In genomic region chr6:1027109-1027794, GRCh38 we compare ENCODE assay signal across 16 cellular contexts.
DNase-seq lines count a peak whose midpoint lies in the region; ATAC-seq, FAIRE-seq and TF ChIP-seq lines count a peak whose summit lies in the region.
"Had no signal": no experiment of that assay in that cellular context is flagged by ENCODE, and none has a peak within 500 bp of the region (broad histone marks: within the 10 kb centered on the region; RNA-seq: fewer than 3 reads in every experiment).

No MANE protein-coding gene starts in this region.

- in situ Hi-C loops in HepG2 (cut with HindIII; ENCODE audit: extremely low pct_ligation_motif_present, low pct_unique_long_range_greater_than_20kb) = no loop called here

- no peaks in the 10 kb centered on the region for H3K36me3 Mint-ChIP-seq in activated T-helper 2 cell treated with anti-CD3 and anti-CD28 coated beads, Interferon-gamma antibody, Interleukin-2, Interleukin-4, amounts not matched to agents 10 μg/mL and 5 μg/mL and 100 μg/mL, durations not matched to agents 14 hours and 24 hours and 36 hours (ENCODE audit: low read depth)
- H3K36me3 Mint-ChIP-seq in activated CD4-positive, alpha-beta memory T cell treated with anti-CD3 and anti-CD28 coated beads for 36 hours = no peaks in the 10 kb centered on the region
- H3K36me3 Mint-ChIP-seq: brain had no signal

- POLR2A ChIA-PET in HepG2 (lab: Yijun Ruan, JAX) (no interaction called here), RWPE1 (lab: Yijun Ruan, JAX; ENCODE audit: low non-redundant PET) (no interaction called here)
- POLR2A ChIA-PET in activated CD4-positive, alpha-beta memory T cell treated with anti-CD3 and anti-CD28 coated beads for 36 hours (lab: Charles Lee) = no interaction called here

- CTCF ChIA-PET in HepG2 (lab: Yijun Ruan, JAX; ENCODE audit: low intra/inter-chr PET ratio, low total read pairs) = no interaction called here
- CTCF ChIA-PET in RWPE1 (lab: Yijun Ruan, JAX) = no interaction called here
- CTCF ChIA-PET in activated CD4-positive, alpha-beta memory T cell treated with anti-CD3 and anti-CD28 coated beads for 36 hours (lab: Charles Lee) = no interaction called here

- H3K27me3 Mint-ChIP-seq in activated T-helper 2 cell treated with anti-CD3 and anti-CD28 coated beads, Interferon-gamma antibody, Interleukin-2, Interleukin-4, amounts not matched to agents 10 μg/mL and 5 μg/mL and 100 μg/mL, durations not matched to agents 14 hours and 24 hours and 36 hours (ENCODE audit: low read depth) = peaks cover 7% of the 10 kb centered on the region
- peaks cover 11% of the 10 kb centered on the region for H3K27me3 Mint-ChIP-seq in activated CD4-positive, alpha-beta memory T cell treated with anti-CD3 and anti-CD28 coated beads for 36 hours

- BruUV-seq in HepG2 (replicated peaks; lab: Mats Ljungman, UMichigan) = no TSS peak

- WGBS in HepG2 (ENCODE audit: low lambda C conversion rate) = 69% methylated on average over 9 of the region's 9 CpGs
- 36% methylated on average over 6 of the region's 9 CpGs for WGBS in right lobe of liver (ENCODE audit: insufficient coverage, low coverage, low lambda C conversion rate, missing lambda C conversion rate)

- no peak for TF ChIP-seq CTCF in HepG2 (CRISPR knock-in tag; IDR thresholded peaks at IDR 0.05)
- TF ChIP-seq CTCF in right lobe of liver (IDR thresholded peaks at IDR 0.05) = no peak
- TF ChIP-seq CTCF in RWPE1 (conservative IDR thresholded peaks at IDR 0.05; ENCODE audit: low read depth) = no peak
- no peak for TF ChIP-seq CTCF in fibroblast of villous mesenchyme (IDR thresholded peaks at IDR 0.05; ENCODE audit: insufficient read depth, low read depth, low read length)

- H3K9me3 ChIP-seq in HepG2 (ENCODE audit: low read length) (no peaks in the 10 kb centered on the region), right lobe of liver (no peaks in the 10 kb centered on the region)

- no peak for FAIRE-seq in HepG2 (lab: Jason Lieb, UNC)
- FAIRE-seq: G401.6 had no signal

- H3K27ac Mint-ChIP-seq in activated T-helper 2 cell treated with anti-CD3 and anti-CD28 coated beads, Interferon-gamma antibody, Interleukin-2, Interleukin-4, amounts not matched to agents 10 μg/mL and 5 μg/mL and 100 μg/mL, durations not matched to agents 14 hours and 24 hours and 36 hours = no peak overlapping the region
- no peak overlapping the region for H3K27ac Mint-ChIP-seq in activated CD4-positive, alpha-beta memory T cell treated with anti-CD3 and anti-CD28 coated beads for 36 hours
- H3K27ac Mint-ChIP-seq: brain; effector memory CD8-positive, alpha-beta T cell had no signal

- H3K36me3 ChIP-seq in HepG2 (replicated peaks in 1 of 2; ENCODE audit: control insufficient read depth in 1 of 2, insufficient read depth in 2 of 2, low read length in 2 of 2) = no peaks in the 10 kb centered on the region
- H3K36me3 ChIP-seq in right lobe of liver = no peaks in the 10 kb centered on the region
- H3K36me3 ChIP-seq: tibial artery had no signal

- no peak overlapping the region for H2AFZ ChIP-seq in HepG2 (ENCODE audit: low read length)

- DNase-seq in HepG2 (ENCODE audit: low spot score) = no peak
- no peak for DNase-seq in right lobe of liver
- peak; percentile 78 for DNase-seq in RWPE1 (ENCODE audit: low spot score)
- DNase-seq in fibroblast of villous mesenchyme (ENCODE audit: low read depth) = peak; percentile 57
- DNase-seq in COLO668 (lab: John Stamatoyannopoulos, UW; ENCODE audit: unreplicated experiment) = no peak
- DNase-seq in activated T-helper 2 cell treated with anti-CD3 and anti-CD28 coated beads, Interferon-gamma antibody, Interleukin-2, Interleukin-4, amounts not matched to agents 10 μg/mL and 5 μg/mL and 100 μg/mL, durations not matched to agents 14 hours and 24 hours and 36 hours (ENCODE audit: low spot score) = no peak
- no peak for DNase-seq in activated CD4-positive, alpha-beta memory T cell treated with anti-CD3 and anti-CD28 coated beads for 36 hours
- DNase-seq in retina = no peak
- DNase-seq: activated CD4-positive, alpha-beta T cell treated with anti-CD3 and anti-CD28 coated beads, Interleukin-2, amount 50 U/mL, for 4 hours; effector memory CD8-positive, alpha-beta T cell; stimulated activated CD4-positive, alpha-beta T cell treated with anti-CD3 and anti-CD28 coated beads, Interleukin-12 subunit alpha, Interleukin-12 subunit beta, amount 100 ng/mL, for 4 hours; T-helper 9 cell; tibial artery had no signal

- H3K79me2 ChIP-seq in HepG2 (ENCODE audit: insufficient read depth, low read length) = no peaks in the 10 kb centered on the region

- no peaks in the 10 kb centered on the region for H3K9me3 Mint-ChIP-seq in activated T-helper 2 cell treated with anti-CD3 and anti-CD28 coated beads, Interferon-gamma antibody, Interleukin-2, Interleukin-4, amounts not matched to agents 10 μg/mL and 5 μg/mL and 100 μg/mL, durations not matched to agents 14 hours and 24 hours and 36 hours
- no peaks in the 10 kb centered on the region for H3K9me3 Mint-ChIP-seq in activated CD4-positive, alpha-beta memory T cell treated with anti-CD3 and anti-CD28 coated beads for 36 hours
- H3K9me3 Mint-ChIP-seq: effector memory CD8-positive, alpha-beta T cell had no signal

- intact Hi-C loops in HepG2 (cut with micrococcal nuclease; ENCODE audit: unreplicated experiment) (no loop called here), right lobe of liver (cut with DNase I) (no loop called here)
- intact Hi-C loops in activated T-helper 2 cell treated with anti-CD3 and anti-CD28 coated beads, Interferon-gamma antibody, Interleukin-2, Interleukin-4, amounts not matched to agents 10 μg/mL and 5 μg/mL and 100 μg/mL, durations not matched to agents 14 hours and 24 hours and 36 hours (cut with micrococcal nuclease) = no loop called here
- intact Hi-C loops in activated CD4-positive, alpha-beta memory T cell treated with anti-CD3 and anti-CD28 coated beads for 36 hours (cut with micrococcal nuclease) = no loop called here

- TF ChIP-seq RAD21 in HepG2 (CRISPR knock-in tag; IDR thresholded peaks at IDR 0.05) = no peak

- H3K4me3 Mint-ChIP-seq in activated T-helper 2 cell treated with anti-CD3 and anti-CD28 coated beads, Interferon-gamma antibody, Interleukin-2, Interleukin-4, amounts not matched to agents 10 μg/mL and 5 μg/mL and 100 μg/mL, durations not matched to agents 14 hours and 24 hours and 36 hours (ENCODE audit: low read depth) = no peak overlapping the region
- no peak overlapping the region for H3K4me3 Mint-ChIP-seq in activated CD4-positive, alpha-beta memory T cell treated with anti-CD3 and anti-CD28 coated beads for 36 hours
- H3K4me3 Mint-ChIP-seq: brain; effector memory CD8-positive, alpha-beta T cell had no signal

- H3K27ac ChIP-seq in HepG2 (ENCODE audit: extremely low read length, insufficient read depth, low read length) (no peak overlapping the region), right lobe of liver (no peak overlapping the region), RWPE1 (peak overlapping the region; percentile 75)
- H3K27ac ChIP-seq: tibial artery had no signal

- no peak for TF ChIP-seq POLR2A in HepG2 (IDR thresholded peaks at IDR 0.05; ENCODE audit: insufficient read depth in 1 of 2, low read depth in 2 of 2, low read length in 2 of 2)
- no peak for TF ChIP-seq POLR2A in right lobe of liver (IDR thresholded peaks at IDR 0.05)

- no peak overlapping the region for H3K9ac ChIP-seq in HepG2 (ENCODE audit: insufficient read depth, low read depth, low read length)

- H3K4me1 ChIP-seq in HepG2 (ENCODE audit: insufficient read depth, low read length) (peaks cover 17% of the 10 kb centered on the region), right lobe of liver (no peaks in the 10 kb centered on the region)
- H3K4me1 ChIP-seq: tibial artery had no signal

- no peaks in the 10 kb centered on the region for H4K20me1 ChIP-seq in HepG2 (ENCODE audit: insufficient read depth, low read length)

- no peaks in the 10 kb centered on the region for H3K27me3 ChIP-seq in HepG2 (ENCODE audit: control insufficient read depth in 1 of 2, insufficient read depth in 2 of 2, low read length in 2 of 2)
- no peaks in the 10 kb centered on the region for H3K27me3 ChIP-seq in right lobe of liver

- TF ChIP-seq EP300 in HepG2 (IDR thresholded peaks at IDR 0.05; ENCODE audit: low read depth in 2 of 2, low read length in 2 of 2) = no peak; a peak in 1 of 4 replicates
- no peak for TF ChIP-seq EP300 in HepG2 (CRISPR knock-in tag; IDR thresholded peaks at IDR 0.05; ENCODE audit: borderline replicate concordance)

- H3K4me3 ChIP-seq in HepG2 (replicated peaks in 1 of 3; ENCODE audit: insufficient read depth in 1 of 3, low read depth in 2 of 3, low read length in 3 of 3) (no peak overlapping the region), right lobe of liver (no peak overlapping the region), fibroblast of villous mesenchyme (ENCODE audit: low read depth, low read length) (no peak overlapping the region)
- H3K4me3 ChIP-seq: lung, tibial artery had no signal

- no peak overlapping the region for H3K4me2 ChIP-seq in HepG2 (ENCODE audit: low read depth, low read length)

- H3K4me1 Mint-ChIP-seq in activated T-helper 2 cell treated with anti-CD3 and anti-CD28 coated beads, Interferon-gamma antibody, Interleukin-2, Interleukin-4, amounts not matched to agents 10 μg/mL and 5 μg/mL and 100 μg/mL, durations not matched to agents 14 hours and 24 hours and 36 hours (ENCODE audit: low read depth) = no peaks in the 10 kb centered on the region
- H3K4me1 Mint-ChIP-seq in activated CD4-positive, alpha-beta memory T cell treated with anti-CD3 and anti-CD28 coated beads for 36 hours (ENCODE audit: low read depth) = no peaks in the 10 kb centered on the region

- ATAC-seq in HepG2 (no peak), right lobe of liver (no peak)
- ATAC-seq: effector memory CD8-positive, alpha-beta T cell had no signal

TF ChIP-seq in HepG2, 621 proteins besides CTCF, POLR2A, EP300 and RAD21 (continues in another document):
- TF ChIP-seq HNRNPLL (IDR thresholded peaks at IDR 0.05; ENCODE audit: low read depth, low read length, poor library complexity, severe bottlenecking) (no peak), FOSL1 (CRISPR knock-in tag; IDR thresholded peaks at IDR 0.05; ENCODE audit: borderline replicate concordance) (no peak), THAP11 (CRISPR knock-in tag; IDR thresholded peaks at IDR 0.05) (no peak)

Comparison
In these comparisons a context has a peak if more than half of its experiments do, and no peak if none do; other contexts are left out.
1. DNase-seq: peak in RWPE1 (single experiment) and fibroblast of villous mesenchyme (single experiment); none in HepG2 (single experiment), right lobe of liver (0 of 3), COLO668 (single experiment), activated T-helper 2 cell treated with anti-CD3 and anti-CD28 coated beads, Interferon-gamma antibody, Interleukin-2, Interleukin-4, amounts not matched to agents 10 μg/mL and 5 μg/mL and 100 μg/mL, durations not matched to agents 14 hours and 24 hours and 36 hours (single experiment), activated CD4-positive, alpha-beta memory T cell treated with anti-CD3 and anti-CD28 coated beads for 36 hours (single experiment) and retina (single experiment).